1 cellular context compared by ENCODE assay signal in the genomic region with DNA sequence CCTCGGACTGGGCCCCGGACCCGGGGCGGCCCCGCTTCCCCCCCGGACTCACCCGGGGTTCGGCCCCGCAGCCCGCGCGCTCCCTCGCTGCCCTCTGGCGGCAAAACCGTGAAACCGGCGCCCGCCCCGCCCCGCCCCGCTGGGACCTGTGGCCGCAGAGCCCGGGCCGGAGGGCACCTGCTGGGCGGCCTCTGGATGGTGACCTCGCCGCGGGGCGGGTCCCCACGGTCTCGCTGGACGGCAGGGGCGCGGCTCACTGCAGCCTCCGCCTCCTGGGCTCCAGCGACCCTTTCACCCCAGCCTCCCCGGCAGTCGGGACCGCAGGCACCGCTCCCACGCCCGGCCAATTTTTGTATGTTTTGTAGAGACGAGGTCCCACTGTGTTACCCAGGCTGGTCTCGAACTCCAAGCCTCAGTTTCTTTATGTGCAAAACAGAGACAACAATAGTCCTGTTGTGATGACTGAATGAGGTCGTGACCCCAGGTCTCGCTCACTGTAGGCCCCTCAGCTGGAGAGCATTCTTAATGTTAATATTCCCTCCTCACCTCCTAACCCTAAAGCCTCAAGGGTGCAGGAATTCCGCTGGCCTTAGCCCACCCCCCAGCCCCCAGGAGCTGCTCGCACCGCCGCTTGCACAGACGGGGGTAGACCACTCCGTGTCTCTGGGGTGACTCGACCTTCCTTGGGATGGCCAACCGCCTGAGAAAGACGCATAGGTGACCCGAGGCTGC.
TF ChIP-seq lines count a peak whose summit lies in the region.

No MANE protein-coding gene starts in this region.

TF ChIP-seq in endothelial cell of umbilical vein, 7 proteins besides CTCF, POLR2A, EP300 and RAD21 (continued from another document):
- TF ChIP-seq, protein P1, sequence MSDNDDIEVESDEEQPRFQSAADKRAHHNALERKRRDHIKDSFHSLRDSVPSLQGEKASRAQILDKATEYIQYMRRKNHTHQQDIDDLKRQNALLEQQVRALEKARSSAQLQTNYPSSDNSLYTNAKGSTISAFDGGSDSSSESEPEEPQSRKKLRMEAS (IDR thresholded peaks at IDR 0.05; ENCODE audit: insufficient read depth, insufficient read length) = no peak
- no peak for TF ChIP-seq EZH2 (IDR thresholded peaks at IDR 0.05; ENCODE audit: borderline replicate concordance, low read depth, low read length, severe bottlenecking)
